ENCODE assay signal across 10 cellular contexts in the genomic region with DNA sequence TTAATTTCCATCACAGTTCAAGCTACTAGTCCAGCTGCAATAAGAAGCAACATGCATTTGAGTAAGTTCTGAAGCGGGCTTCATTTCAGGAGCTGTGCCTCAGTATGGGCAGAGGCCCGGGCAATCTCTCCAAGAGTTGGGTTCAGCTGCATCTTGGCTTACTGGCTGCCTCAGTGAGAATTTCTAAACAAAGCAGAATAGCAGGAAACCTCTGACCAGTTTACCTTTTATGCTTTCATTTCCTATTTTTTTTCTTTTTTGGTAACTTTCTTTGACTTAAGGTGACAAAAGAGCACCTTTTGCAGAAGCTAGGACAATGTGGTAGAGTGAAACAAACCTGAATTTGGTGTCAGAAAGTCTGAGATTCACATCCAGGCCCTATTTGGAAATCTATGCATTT. TPM values are rescaled to one million over a fixed set of nuclear protein-coding genes. Genes with fewer than 3 reads are reported as not detected.
A peak's percentile ranks its signal among the peaks of the same experiment; 100 is the strongest.
DNase-seq lines count a peak whose midpoint lies in the region; ATAC-seq and TF ChIP-seq lines count a peak whose summit lies in the region.
"Had no signal": no experiment of that assay in that cellular context is flagged by ENCODE, and none has a peak within 500 bp of the region (broad histone marks: within the 10 kb centered on the region; RNA-seq: fewer than 3 reads in every experiment).

No MANE protein-coding gene starts in this region.

- no peak for TF ChIP-seq CTCF in mucosa of descending colon (IDR thresholded peaks at IDR 0.05)

- ATAC-seq in GM18867 (IDR thresholded peaks at IDR 0.05; ENCODE audit: unreplicated experiment), result peak; percentile 29
- ATAC-seq in GM21528 (IDR thresholded peaks at IDR 0.05; ENCODE audit: low FRiP score, unreplicated experiment), result peak; percentile 40
- ATAC-seq in HG03378 (IDR thresholded peaks at IDR 0.05; ENCODE audit: unreplicated experiment), result peak; percentile 21
- ATAC-seq in mucosa of descending colon, result peak; percentile 18

- intact Hi-C loops in mucosa of descending colon (cut with DNase I, micrococcal nuclease), result no loop called here

- no peak overlapping the region for H3K4me3 ChIP-seq in mucosa of descending colon
- no peak overlapping the region for H3K4me3 ChIP-seq in HAP-1
- H3K4me3 ChIP-seq: SJCRH30 had no signal

- H3K9me3 ChIP-seq in mucosa of descending colon (peaks cover 3% of the 10 kb centered on the region), HAP-1 (no peaks in the 10 kb centered on the region)
- H3K9me3 ChIP-seq: SJCRH30 had no signal

- no peak for DNase-seq in mucosa of descending colon
- no peak for DNase-seq in NCI-H128 (lab: John Stamatoyannopoulos, UW; ENCODE audit: unreplicated experiment)
- no peak for DNase-seq in middle frontal gyrus (ENCODE audit: extremely low spot score, low spot score)
- no peak for DNase-seq in medulla oblongata (ENCODE audit: extremely low spot score)
- no peak for DNase-seq in HAP-1 (ENCODE audit: low spot score in 2 of 2)
- DNase-seq: NCI-H2107, SJCRH30 had no signal

- H3K27me3 ChIP-seq in HAP-1 (ENCODE audit: low read depth), result no peaks in the 10 kb centered on the region
- H3K27me3 ChIP-seq: SJCRH30 had no signal

- H3K4me1 ChIP-seq in mucosa of descending colon (ENCODE audit: low read depth) (no peaks in the 10 kb centered on the region), HAP-1 (no peaks in the 10 kb centered on the region)
- H3K4me1 ChIP-seq: SJCRH30 had no signal

- in situ Hi-C loops in HAP-1 (cut with MboI; ENCODE audit: low sequenced_read_pairs), result no loop called here

- H3K36me3 ChIP-seq in mucosa of descending colon (ENCODE audit: low read depth), result no peaks in the 10 kb centered on the region
- H3K36me3 ChIP-seq in HAP-1 (replicated peaks), result no peaks in the 10 kb centered on the region
- H3K36me3 ChIP-seq: SJCRH30 had no signal

RNA-seq across cellular contexts. Expression of gene FBXO30, which starts 51.0 kb away (rescaled TPM):
- total RNA-seq in mucosa of descending colon, result 10 to 100 TPM in 1 of 3 donors, 1 to 10 TPM in 2; 6.3 to 34.7 (median 7.1) TPM
